ENCODE assay signal across 23 cellular contexts in genomic region chr1:78647238-78647637, GRCh38. TPM values are rescaled to one million over a fixed set of nuclear protein-coding genes. Genes with fewer than 3 reads are reported as not detected.
"Had no signal": no experiment of that assay in that cellular context is flagged by ENCODE, and none has a peak within 500 bp of the region (broad histone marks: within the 10 kb centered on the region; RNA-seq: fewer than 3 reads in every experiment).

No MANE protein-coding gene starts in this region.

- H3K27ac Mint-ChIP-seq: activated T-cell treated with anti-CD3 and anti-CD28 coated beads, Interleukin-2, amount 50 U/mL, for 72 hours; progenitor cell of endocrine pancreas; stimulated activated naive CD8-positive, alpha-beta T cell treated with anti-CD3 and anti-CD28 coated beads, Interleukin-15, Interleukin-2, amounts not matched to agents 100 ng/mL and 50 ng/mL, for 24 hours; type B pancreatic cell had no signal

- H3K27ac ChIP-seq: ascending aorta, gastroesophageal sphincter, hepatocyte, right lobe of liver had no signal

- H3K9me3 ChIP-seq: mucosa of descending colon, right lobe of liver had no signal

- H3K36me3 ChIP-seq: ascending aorta, right lobe of liver had no signal

- H3K27me3 Mint-ChIP-seq: activated CD4-positive, alpha-beta T cell treated with anti-CD3 and anti-CD28 coated beads for 36 hours; activated naive CD8-positive, alpha-beta T cell; natural killer cell treated with Interleukin-12 subunit alpha and Interleukin-12 subunit beta and Interleukin-15 and Interleukin-18, amount 100 ng/mL, for 72 hours; stimulated activated naive CD8-positive, alpha-beta T cell treated with anti-CD3 and anti-CD28 coated beads, Interleukin-15, Interleukin-2, amounts not matched to agents 100 ng/mL and 50 ng/mL, for 24 hours had no signal

- DNase-seq: activated CD4-positive, alpha-beta T cell treated with anti-CD3 and anti-CD28 coated beads for 36 hours; activated CD4-positive, alpha-beta T cell treated with anti-CD3 and anti-CD28 coated beads, Interleukin-2, amount 50 U/mL, for 48 hours; activated CD4-positive, CD25-positive, alpha-beta regulatory T cell; activated effector memory CD4-positive, alpha-beta T cell treated with Interleukin-2 at 50 U/mL for 16 hours; activated naive CD4-positive, alpha-beta T cell treated with Interleukin-2 at 50 U/mL for 16 hours; activated T-cell treated with anti-CD3 and anti-CD28 coated beads, Interleukin-2, amount 50 U/mL, for 72 hours; cortex of kidney; islet precursor cell; left cardiac atrium; left ventricle myocardium superior; mucosa of descending colon; right lobe of liver; stimulated activated CD4-positive, alpha-beta T cell treated with anti-CD3 and anti-CD28 coated beads, Interleukin-2, amount 100 ng/mL, for 48 hours; substantia nigra had no signal

- H3K9me3 Mint-ChIP-seq: type B pancreatic cell had no signal

- H3K4me3 ChIP-seq: ascending aorta, gastroesophageal sphincter, hepatocyte, mucosa of descending colon, right lobe of liver had no signal

- H3K4me3 Mint-ChIP-seq: activated CD4-positive, alpha-beta T cell treated with anti-CD3 and anti-CD28 coated beads for 36 hours; activated naive CD8-positive, alpha-beta T cell; activated T-cell treated with anti-CD3 and anti-CD28 coated beads, Interleukin-2, amount 50 U/mL, for 72 hours; brain; natural killer cell treated with Interleukin-12 subunit alpha and Interleukin-12 subunit beta and Interleukin-15 and Interleukin-18, amount 100 ng/mL, for 72 hours; stimulated activated naive CD8-positive, alpha-beta T cell treated with anti-CD3 and anti-CD28 coated beads, Interleukin-15, Interleukin-2, amounts not matched to agents 100 ng/mL and 50 ng/mL, for 24 hours; type B pancreatic cell had no signal

- H3K27me3 ChIP-seq: ascending aorta, gastroesophageal sphincter, hepatocyte, right lobe of liver had no signal

- H3K4me1 ChIP-seq: ascending aorta, right lobe of liver had no signal

- ATAC-seq: activated CD4-positive, alpha-beta T cell treated with anti-CD3 and anti-CD28 coated beads for 36 hours; activated T-cell treated with anti-CD3 and anti-CD28 coated beads, Interleukin-2, amount 50 U/mL, for 72 hours; gastroesophageal sphincter; left cardiac atrium; left ventricle myocardium superior; mucosa of descending colon; natural killer cell treated with Interleukin-12 subunit alpha and Interleukin-12 subunit beta and Interleukin-15 and Interleukin-18, amount 100 ng/mL, for 72 hours; right lobe of liver had no signal

RNA-seq across cellular contexts. Expression of gene IFI44, which starts 2.4 kb away (rescaled TPM):
- total RNA-seq: progenitor cell of endocrine pancreas had no signal

RNA-seq across cellular contexts. Expression of gene IFI44L, which starts 27.0 kb away (rescaled TPM):
- total RNA-seq: progenitor cell of endocrine pancreas had no signal
